8 cellular contexts compared by ENCODE assay signal in the genomic region with DNA sequence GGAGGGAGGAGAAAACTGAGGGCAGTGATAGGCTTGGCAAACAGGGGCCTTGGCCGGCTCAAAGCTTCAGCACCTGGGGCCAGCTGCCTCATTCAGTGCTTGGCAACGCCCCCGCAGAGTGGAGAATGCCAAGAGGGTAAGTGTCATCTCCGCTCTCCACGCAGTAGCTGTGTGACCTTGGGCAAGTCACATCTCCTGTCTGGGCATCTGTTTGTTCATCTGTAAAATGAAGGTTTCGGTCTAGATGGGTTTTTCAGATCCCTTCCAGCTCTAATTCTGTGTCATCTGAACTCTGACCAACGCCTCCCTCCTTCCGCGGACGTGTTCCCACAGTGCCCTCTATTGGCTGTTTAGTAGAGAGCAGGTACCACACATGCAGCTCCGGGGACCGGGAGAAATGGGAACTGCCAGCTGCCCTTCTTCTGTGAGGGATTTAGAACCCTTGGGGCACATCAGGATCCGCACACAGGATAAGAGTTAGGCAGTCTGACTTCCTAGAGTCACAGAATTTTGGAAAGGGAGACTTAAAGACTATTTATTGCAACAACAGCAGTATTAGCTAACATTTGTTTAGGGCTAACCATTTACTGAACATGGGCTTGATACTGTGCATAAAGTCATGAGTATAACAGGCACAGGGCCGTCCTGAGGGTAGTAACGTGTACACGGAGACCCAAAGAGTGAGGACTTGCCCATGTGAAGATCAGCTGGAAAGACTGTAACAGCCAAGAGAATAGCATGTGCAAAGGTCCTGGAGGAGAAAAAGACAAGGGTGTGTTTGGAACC. TPM values are rescaled to one million over a fixed set of nuclear protein-coding genes. Genes with fewer than 3 reads are reported as not detected.
DNase-seq lines count a peak whose midpoint lies in the region; ATAC-seq, FAIRE-seq and TF ChIP-seq lines count a peak whose summit lies in the region.

No MANE protein-coding gene starts in this region.

- H3K36me3 Mint-ChIP-seq in CD8-positive, alpha-beta memory T cell, result no peaks in the 10 kb centered on the region

- peaks cover 1 to 3% of the 10 kb centered on the region in 2 donors for H3K27me3 Mint-ChIP-seq in CD8-positive, alpha-beta memory T cell

- no peak for DNase-seq in D721Med (ENCODE audit: insufficient read length, low spot score)
- peak; percentile 70 for DNase-seq in NB4 (ENCODE audit: low read depth)
- peak; percentile 64 for DNase-seq in SKM-1 (lab: John Stamatoyannopoulos, UW; ENCODE audit: unreplicated experiment)
- DNase-seq in choroid plexus epithelial cell (ENCODE audit: low read depth), result peak; percentile 60
- peak; percentile 46 for DNase-seq in lung (ENCODE audit: low spot score)
- peak; percentile 25 to 28 for DNase-seq in thyroid gland
- no peak for DNase-seq in CD8-positive, alpha-beta memory T cell

- WGBS in lung, 2 donors, result 24 to 26% methylated on average over 16 of the region's 16 CpGs
- 24 to 25% methylated on average over 16 of the region's 16 CpGs for WGBS in thyroid gland, 2 donors

- no peak overlapping the region for H3K4me3 Mint-ChIP-seq in CD8-positive, alpha-beta memory T cell

- H3K9me3 Mint-ChIP-seq in CD8-positive, alpha-beta memory T cell, result peaks cover 0 to 2% (median 0%) of the 10 kb centered on the region in 5 donors

- H3K27me3 ChIP-seq in lung (ENCODE audit: control insufficient read depth, insufficient read depth) (no peaks in the 10 kb centered on the region), thyroid gland (no peaks in the 10 kb centered on the region)
- H3K27me3 ChIP-seq in CD8-positive, alpha-beta memory T cell (ENCODE audit: insufficient read depth, low read length, poor library complexity, severe bottlenecking), result no peaks in the 10 kb centered on the region

- TF ChIP-seq CTCF in D721Med (IDR thresholded peaks at IDR 0.05; ENCODE audit: insufficient read depth, missing control alignments) (peak; percentile 95), NB4 (IDR thresholded peaks at IDR 0.05; ENCODE audit: low read depth, low read length) (peak; percentile 70), choroid plexus epithelial cell (conservative IDR thresholded peaks at IDR 0.05; ENCODE audit: low read depth, low read length) (peak; percentile 75), lung (IDR thresholded peaks at IDR 0.05; ENCODE audit: control extremely low read depth, extremely low read depth) (peak; percentile 16), thyroid gland (IDR thresholded peaks at IDR 0.05) (peak; percentile 13 to 67 (median 46))

- H3K4me3 ChIP-seq in NB4 (ENCODE audit: low read depth, low read length), result no peak overlapping the region
- H3K4me3 ChIP-seq in choroid plexus epithelial cell (ENCODE audit: low read depth, low read length), result no peak overlapping the region
- no peak overlapping the region for H3K4me3 ChIP-seq in lung
- H3K4me3 ChIP-seq in thyroid gland (replicated peaks in 1 of 3), result no peak overlapping the region
- no peak overlapping the region for H3K4me3 ChIP-seq in CD8-positive, alpha-beta memory T cell (ENCODE audit: low read length)

- no peaks in the 10 kb centered on the region for H3K4me1 Mint-ChIP-seq in CD8-positive, alpha-beta memory T cell

- TF ChIP-seq POLR2A in NB4 (IDR thresholded peaks at IDR 0.05; ENCODE audit: extremely low read depth, insufficient read length), result no peak
- no peak for TF ChIP-seq POLR2A in thyroid gland (IDR thresholded peaks at IDR 0.05)

- no peak for FAIRE-seq in D721Med (lab: Jason Lieb, UNC)

- H3K9me3 ChIP-seq in lung (ENCODE audit: control insufficient read depth in 2 of 2, insufficient read depth in 1 of 2, low read length in 1 of 2) (no peaks in the 10 kb centered on the region), thyroid gland (no peaks in the 10 kb centered on the region)
- H3K9me3 ChIP-seq in CD8-positive, alpha-beta memory T cell (ENCODE audit: low read length), result no peaks in the 10 kb centered on the region

- H3K27ac Mint-ChIP-seq in CD8-positive, alpha-beta memory T cell, result no peak overlapping the region

- CTCF ChIA-PET in CD8-positive, alpha-beta memory T cell (lab: Charles Lee), result no interaction called here

- H3K27ac ChIP-seq in lung (ENCODE audit: low read depth in 1 of 2, low read length in 1 of 2) (no peak overlapping the region), thyroid gland (no peak overlapping the region)
- H3K27ac ChIP-seq in CD8-positive, alpha-beta memory T cell (ENCODE audit: low read depth, low read length), result no peak overlapping the region

- intact Hi-C loops in thyroid gland (cut with DNase I), result no loop called here

- POLR2A ChIA-PET in CD8-positive, alpha-beta memory T cell (lab: Charles Lee), result no interaction called here

- H3K4me1 ChIP-seq in lung (ENCODE audit: control insufficient read depth in 2 of 2, insufficient read depth in 2 of 2, low read length in 2 of 2) (no peaks in the 10 kb centered on the region), thyroid gland (no peaks in the 10 kb centered on the region)
- H3K4me1 ChIP-seq in CD8-positive, alpha-beta memory T cell (ENCODE audit: insufficient read depth, low read length), result no peaks in the 10 kb centered on the region

- ATAC-seq in GM19467 (IDR thresholded peaks at IDR 0.05; ENCODE audit: unreplicated experiment) (peak; percentile 74), lung (ENCODE audit: insufficient read depth, low FRiP score) (peak; percentile 51)

- no peaks in the 10 kb centered on the region for H3K36me3 ChIP-seq in lung (ENCODE audit: control insufficient read depth in 2 of 2, insufficient read depth in 2 of 2, low read length in 2 of 2)
- H3K36me3 ChIP-seq in thyroid gland, result no peaks in the 10 kb centered on the region
- H3K36me3 ChIP-seq in CD8-positive, alpha-beta memory T cell (ENCODE audit: insufficient read depth, low read length), result no peaks in the 10 kb centered on the region

RNA-seq across cellular contexts. Expression of gene GP2, which starts 26.8 kb away (rescaled TPM):
- total RNA-seq in lung, result 10 to 100 TPM in 1 of 2 donors, not detected in 1; 11.9 TPM
- polyA plus RNA-seq in lung, result under 1 TPM; 0.08 to 0.88 TPM
- total RNA-seq in thyroid gland, result under 1 TPM in 1 of 4 donors, not detected in 3; 0.44 TPM
- total RNA-seq in CD8-positive, alpha-beta memory T cell, result not detected
- polyA plus RNA-seq in CD8-positive, alpha-beta memory T cell, result not detected

RNA-seq across cellular contexts. Expression of gene UMOD, which starts 52.0 kb away (rescaled TPM):
- total RNA-seq in lung (not detected), thyroid gland (not detected)
- polyA plus RNA-seq in lung, result not detected
- total RNA-seq in CD8-positive, alpha-beta memory T cell, result not detected
- polyA plus RNA-seq in CD8-positive, alpha-beta memory T cell, result not detected

Comparison
In these comparisons a context has a peak if more than half of its experiments do, and no peak if none do; other contexts are left out.
1. DNase-seq: peak in NB4 (single experiment), SKM-1 (single experiment), choroid plexus epithelial cell (single experiment), lung (single experiment) and thyroid gland (2 of 2); none in D721Med (single experiment) and CD8-positive, alpha-beta memory T cell (0 of 5).
2. CTCF ChIP-seq: peak in every context shown above with its lines; median percentile 95 in D721Med; 75 in choroid plexus epithelial cell; 70 in NB4; 46 in thyroid gland; 16 in lung.